In the genomic region with DNA sequence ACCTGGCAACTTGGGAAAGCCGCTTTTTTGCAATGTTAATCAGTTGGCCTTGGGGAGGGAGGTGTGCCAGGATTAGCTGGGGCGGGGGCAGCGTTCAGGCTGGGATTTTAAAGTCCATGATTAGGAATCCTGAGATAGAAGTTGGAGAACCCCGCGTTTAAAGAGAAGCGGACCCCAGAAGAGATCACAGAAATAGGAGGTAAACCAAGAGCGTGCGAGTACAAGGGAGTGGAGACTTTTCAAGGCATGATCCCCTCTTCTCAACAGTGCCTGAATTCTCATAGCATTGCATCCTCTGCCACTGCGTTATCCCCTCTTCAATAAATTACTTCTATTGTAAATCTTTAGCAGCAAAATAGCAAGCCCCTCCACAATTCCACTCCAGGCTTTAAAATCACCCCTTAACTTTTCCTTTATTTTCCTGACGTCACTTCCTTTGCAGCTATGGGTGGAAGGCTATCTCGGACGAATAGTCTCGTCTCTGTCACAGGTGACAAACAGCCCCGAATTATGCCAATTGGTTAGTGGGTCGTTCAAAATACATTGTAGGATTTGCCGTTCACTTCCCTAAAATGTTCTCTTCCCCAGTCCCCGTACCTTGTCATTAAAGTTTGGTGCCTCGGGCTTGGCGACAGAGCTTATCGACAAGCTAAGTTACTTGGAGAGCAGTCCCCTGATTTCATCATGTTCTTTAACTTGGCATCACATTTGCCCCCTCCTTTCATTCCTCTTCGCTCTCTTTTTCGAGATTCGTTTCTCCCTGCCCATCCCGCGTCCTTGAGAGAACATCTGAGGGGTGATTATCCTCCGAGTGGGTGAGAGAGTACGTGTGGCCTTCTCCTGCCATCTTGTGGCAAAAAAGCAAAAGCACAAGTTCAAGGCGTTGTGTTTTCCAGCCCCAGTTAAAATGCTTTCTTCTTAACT, we compare ENCODE assay signal across 1 cellular context.
TF ChIP-seq lines count a peak whose summit lies in the region.

No MANE protein-coding gene starts in this region.

TF ChIP-seq in K562, 482 proteins besides CTCF, POLR2A, EP300 and RAD21 (continued from another document and continues in another):
- no peak; the same call in none of the 2 replicates for TF ChIP-seq ZNF609 (CRISPR knock-in tag; IDR thresholded peaks at IDR 0.05; ENCODE audit: borderline replicate concordance)
- no peak for TF ChIP-seq SREBF1 (IDR thresholded peaks at IDR 0.05; ENCODE audit: borderline replicate concordance, low read depth, low read length)
- TF ChIP-seq, protein P1, sequence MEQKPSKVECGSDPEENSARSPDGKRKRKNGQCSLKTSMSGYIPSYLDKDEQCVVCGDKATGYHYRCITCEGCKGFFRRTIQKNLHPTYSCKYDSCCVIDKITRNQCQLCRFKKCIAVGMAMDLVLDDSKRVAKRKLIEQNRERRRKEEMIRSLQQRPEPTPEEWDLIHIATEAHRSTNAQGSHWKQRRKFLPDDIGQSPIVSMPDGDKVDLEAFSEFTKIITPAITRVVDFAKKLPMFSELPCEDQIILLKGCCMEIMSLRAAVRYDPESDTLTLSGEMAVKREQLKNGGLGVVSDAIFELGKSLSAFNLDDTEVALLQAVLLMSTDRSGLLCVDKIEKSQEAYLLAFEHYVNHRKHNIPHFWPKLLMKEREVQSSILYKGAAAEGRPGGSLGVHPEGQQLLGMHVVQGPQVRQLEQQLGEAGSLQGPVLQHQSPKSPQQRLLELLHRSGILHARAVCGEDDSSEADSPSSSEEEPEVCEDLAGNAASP (IDR thresholded peaks at IDR 0.05) = no peak
- TF ChIP-seq, protein P2, sequence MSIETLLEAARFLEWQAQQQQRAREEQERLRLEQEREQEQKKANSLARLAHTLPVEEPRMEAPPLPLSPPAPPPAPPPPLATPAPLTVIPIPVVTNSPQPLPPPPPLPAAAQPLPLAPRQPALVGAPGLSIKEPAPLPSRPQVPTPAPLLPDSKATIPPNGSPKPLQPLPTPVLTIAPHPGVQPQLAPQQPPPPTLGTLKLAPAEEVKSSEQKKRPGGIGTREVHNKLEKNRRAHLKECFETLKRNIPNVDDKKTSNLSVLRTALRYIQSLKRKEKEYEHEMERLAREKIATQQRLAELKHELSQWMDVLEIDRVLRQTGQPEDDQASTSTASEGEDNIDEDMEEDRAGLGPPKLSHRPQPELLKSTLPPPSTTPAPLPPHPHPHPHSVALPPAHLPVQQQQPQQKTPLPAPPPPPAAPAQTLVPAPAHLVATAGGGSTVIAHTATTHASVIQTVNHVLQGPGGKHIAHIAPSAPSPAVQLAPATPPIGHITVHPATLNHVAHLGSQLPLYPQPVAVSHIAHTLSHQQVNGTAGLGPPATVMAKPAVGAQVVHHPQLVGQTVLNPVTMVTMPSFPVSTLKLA (conservative IDR thresholded peaks at IDR 0.05) = peak; percentile 49 to 60
- no peak for TF ChIP-seq PRMT5 (CRISPR knock-in tag; IDR thresholded peaks at IDR 0.05)
- no peak for TF ChIP-seq USF2 (CRISPR knock-in tag; IDR thresholded peaks at IDR 0.05)
- TF ChIP-seq STAG1 (CRISPR knock-in tag; IDR thresholded peaks at IDR 0.05; ENCODE audit: borderline replicate concordance) = peak; percentile 37; the same call in 1 of the 2 replicates
- TF ChIP-seq ZNF589 (CRISPR knock-in tag; IDR thresholded peaks at IDR 0.05; ENCODE audit: low read depth) = peak; percentile 58; the same call in 1 of the 2 replicates
- TF ChIP-seq ZNF444 (CRISPR knock-in tag; IDR thresholded peaks at IDR 0.05) = no peak
- TF ChIP-seq PURB (CRISPR knock-in tag; IDR thresholded peaks at IDR 0.05; ENCODE audit: low read depth) = no peak
- TF ChIP-seq, protein P3, sequence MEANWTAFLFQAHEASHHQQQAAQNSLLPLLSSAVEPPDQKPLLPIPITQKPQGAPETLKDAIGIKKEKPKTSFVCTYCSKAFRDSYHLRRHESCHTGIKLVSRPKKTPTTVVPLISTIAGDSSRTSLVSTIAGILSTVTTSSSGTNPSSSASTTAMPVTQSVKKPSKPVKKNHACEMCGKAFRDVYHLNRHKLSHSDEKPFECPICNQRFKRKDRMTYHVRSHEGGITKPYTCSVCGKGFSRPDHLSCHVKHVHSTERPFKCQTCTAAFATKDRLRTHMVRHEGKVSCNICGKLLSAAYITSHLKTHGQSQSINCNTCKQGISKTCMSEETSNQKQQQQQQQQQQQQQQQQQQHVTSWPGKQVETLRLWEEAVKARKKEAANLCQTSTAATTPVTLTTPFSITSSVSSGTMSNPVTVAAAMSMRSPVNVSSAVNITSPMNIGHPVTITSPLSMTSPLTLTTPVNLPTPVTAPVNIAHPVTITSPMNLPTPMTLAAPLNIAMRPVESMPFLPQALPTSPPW (CRISPR knock-in tag; IDR thresholded peaks at IDR 0.05) = peak; percentile 59
- TF ChIP-seq EP400 (IDR thresholded peaks at IDR 0.05) = no peak; the same call in 1 of the 2 replicates
- TF ChIP-seq SIX5 (IDR thresholded peaks at IDR 0.05; ENCODE audit: borderline replicate concordance in 1 of 2, insufficient read depth in 1 of 2, low read depth in 1 of 2, low read length in 2 of 2) = no peak
- TF ChIP-seq IRF2 (CRISPR knock-in tag; IDR thresholded peaks at IDR 0.05) = no peak
- peak; percentile 64; the same call in 1 of the 2 replicates for TF ChIP-seq HNRNPUL1 (IDR thresholded peaks at IDR 0.05; ENCODE audit: low read length)
- no peak for TF ChIP-seq CC2D1A (IDR thresholded peaks at IDR 0.05)
- no peak for TF ChIP-seq ZNF696 (CRISPR knock-in tag; conservative IDR thresholded peaks at IDR 0.05)
- TF ChIP-seq PHF21A (IDR thresholded peaks at IDR 0.05; ENCODE audit: borderline replicate concordance, low read depth) = no peak
- TF ChIP-seq SMARCA5 (IDR thresholded peaks at IDR 0.05) = no peak
- no peak for TF ChIP-seq KDM4B (IDR thresholded peaks at IDR 0.05; ENCODE audit: borderline replicate concordance in 2 of 2, low read depth in 1 of 2)
- TF ChIP-seq BCLAF1 (IDR thresholded peaks at IDR 0.05; ENCODE audit: borderline replicate concordance in 1 of 2, control insufficient read depth in 1 of 2, low read depth in 2 of 2, low read length in 1 of 2) = peak in 1 of 2 experiments; percentile 1; a peak in 1 of 4 replicates
- TF ChIP-seq MAFG (tag; conservative IDR thresholded peaks at IDR 0.05) = no peak
- TF ChIP-seq JUNB (CRISPR knock-in tag; conservative IDR thresholded peaks at IDR 0.05) = no peak
- 0 out of 2 replicates have a peak, but pooled peaks have one; percentile 35 for TF ChIP-seq DNMT1 (IDR thresholded peaks at IDR 0.05)
- TF ChIP-seq CBX3 (IDR thresholded peaks at IDR 0.05; ENCODE audit: borderline replicate concordance in 1 of 2, low read length in 2 of 2) = no peak
- peak; percentile 81; the same call in 1 of the 2 replicates for TF ChIP-seq ZBED1 (IDR thresholded peaks at IDR 0.05)
- 0 out of 2 replicates have a peak, but pooled peaks have one; percentile 13 for TF ChIP-seq ZEB2 (IDR thresholded peaks at IDR 0.05)
- peak; percentile 37; the same call in 1 of the 2 replicates for TF ChIP-seq CHCHD3 (CRISPR knock-in tag; IDR thresholded peaks at IDR 0.05)
- TF ChIP-seq, protein P4, sequence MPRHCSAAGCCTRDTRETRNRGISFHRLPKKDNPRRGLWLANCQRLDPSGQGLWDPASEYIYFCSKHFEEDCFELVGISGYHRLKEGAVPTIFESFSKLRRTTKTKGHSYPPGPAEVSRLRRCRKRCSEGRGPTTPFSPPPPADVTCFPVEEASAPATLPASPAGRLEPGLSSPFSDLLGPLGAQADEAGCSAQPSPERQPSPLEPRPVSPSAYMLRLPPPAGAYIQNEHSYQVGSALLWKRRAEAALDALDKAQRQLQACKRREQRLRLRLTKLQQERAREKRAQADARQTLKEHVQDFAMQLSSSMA (CRISPR knock-in tag; IDR thresholded peaks at IDR 0.05) = peak; percentile 85; the same call in 1 of the 2 replicates
- TF ChIP-seq E2F3 (CRISPR knock-in tag; IDR thresholded peaks at IDR 0.05) = no peak
- peak; percentile 13; the same call in 1 of the 2 replicates for TF ChIP-seq NFIC (IDR thresholded peaks at IDR 0.05)
- TF ChIP-seq NELFE (IDR thresholded peaks at IDR 0.05; ENCODE audit: insufficient read depth, insufficient read length) = no peak
- TF ChIP-seq SOX6 (IDR thresholded peaks at IDR 0.05) = no peak; the same call in 1 of the 2 replicates
- TF ChIP-seq YBX1 (IDR thresholded peaks at IDR 0.05) = no peak
- TF ChIP-seq PRPF4 (IDR thresholded peaks at IDR 0.05; ENCODE audit: insufficient read depth, low read depth, low read length, poor library complexity, severe bottlenecking) = no peak
- no peak for TF ChIP-seq ZNF23 (CRISPR knock-in tag; IDR thresholded peaks at IDR 0.05)
